Comparison of ENCODE assay signal across 33 cellular contexts in genomic region chr7:159000070-159000469, GRCh38.
"Had no signal": no experiment of that assay in that cellular context is flagged by ENCODE, and none has a peak within 500 bp of the region (broad histone marks: within the 10 kb centered on the region; RNA-seq: fewer than 3 reads in every experiment).

No MANE protein-coding gene starts in this region.

- DNase-seq: activated B cell treated with CpG ODN at 0.5 μM for 24 hours; activated CD4-positive, alpha-beta memory T cell treated with anti-CD3 and anti-CD28 coated beads for 36 hours; activated CD4-positive, alpha-beta T cell treated with anti-CD3 and anti-CD28 coated beads for 4 hours; activated CD4-positive, alpha-beta T cell treated with anti-CD3 and anti-CD28 coated beads, Interleukin-2, amount 10 ng/mL, durations not matched to agents 24 days and 14 days; activated CD4-positive, alpha-beta T cell treated with anti-CD3 and anti-CD28 coated beads, Interleukin-2, amount 50 U/mL, for 1 hour; activated CD4-positive, alpha-beta T cell treated with anti-CD3 and anti-CD28 coated beads, Interleukin-2, amount 50 U/mL, for 4 hours; activated CD4-positive, CD25-positive, alpha-beta regulatory T cell treated with anti-CD3 and anti-CD28 coated beads, Interleukin-2, amount 50 U/mL, for 72 hours; activated CD8-positive, alpha-beta memory T cell treated with anti-CD3 and anti-CD28 coated beads, Interleukin-2, amount 50 U/mL, for 4 hours; activated CD8-positive, alpha-beta T cell treated with anti-CD3 and anti-CD28 coated beads for 36 hours; activated effector memory CD4-positive, alpha-beta T cell treated with anti-CD3 and anti-CD28 coated beads, Interleukin-2, amount 50 U/mL, for 16 hours; activated gamma-delta T cell treated with Interleukin-2 at 50 U/mL for 16 hours; activated naive CD4-positive, alpha-beta T cell; activated naive CD4-positive, alpha-beta T cell treated with anti-CD3 and anti-CD28 coated beads for 36 hours; activated naive CD4-positive, alpha-beta T cell treated with anti-CD3 and anti-CD28 coated beads, Interleukin-2, amount 50 U/mL, for 16 hours; activated naive CD8-positive, alpha-beta T cell treated with anti-CD3 and anti-CD28 coated beads for 36 hours; activated T-cell treated with anti-CD3 and anti-CD28 coated beads for 4 hours; activated T-cell treated with anti-CD3 and anti-CD28 coated beads, Interleukin-2, amount 50 U/mL, for 1 hour; activated T-cell treated with anti-CD3 and anti-CD28 coated beads, Interleukin-2, amount 50 U/mL, for 4 hours; activated T-cell treated with anti-CD3 and anti-CD28 coated beads, Interleukin-2, amount 50 U/mL, for 72 hours; adrenal gland; amniotic stem cell; aorta; body of pancreas; brain microvascular endothelial cell; central memory CD4-positive, alpha-beta T cell; T-helper 2 cell; T-helper 9 cell had no signal

- H3K27ac ChIP-seq: adrenal gland, body of pancreas, brain microvascular endothelial cell, breast epithelium, VCaP had no signal

- H3K9me3 ChIP-seq: adrenal gland, body of pancreas, breast epithelium had no signal

- ATAC-seq: activated CD8-positive, alpha-beta T cell treated with anti-CD3 and anti-CD28 coated beads for 36 hours; activated naive CD4-positive, alpha-beta T cell treated with anti-CD3 and anti-CD28 coated beads, Interleukin-2, amount 50 U/mL, for 72 hours; activated T-cell treated with anti-CD3 and anti-CD28 coated beads, Interleukin-2, amount 50 U/mL, for 4 hours; activated T-cell treated with anti-CD3 and anti-CD28 coated beads, Interleukin-2, amount 50 U/mL, for 72 hours; activated T-helper 17 cell treated with anti-CD3 and anti-CD28 coated beads, Interleukin-2, amount 50 U/mL, for 72 hours; body of pancreas had no signal

- H3K4me1 ChIP-seq: adrenal gland, breast epithelium had no signal

- FAIRE-seq: astrocyte, TTC549 had no signal

- H3K4me3 ChIP-seq: adrenal gland, body of pancreas, breast epithelium had no signal

- H3K36me3 ChIP-seq: adrenal gland, brain microvascular endothelial cell, breast epithelium had no signal

- H3K27me3 ChIP-seq: body of pancreas, brain microvascular endothelial cell had no signal
